26 cellular contexts compared by ENCODE assay signal in genomic region chr6:162626869-162627268, GRCh38.
"Had no signal": no experiment of that assay in that cellular context is flagged by ENCODE, and none has a peak within 500 bp of the region (broad histone marks: within the 10 kb centered on the region; RNA-seq: fewer than 3 reads in every experiment).

No MANE protein-coding gene starts in this region.

- ATAC-seq: effector memory CD8-positive, alpha-beta T cell; esophagus mucosa; gastrocnemius medialis; heart right ventricle; left cardiac atrium; left lung; left ventricle myocardium superior; lower lobe of right lung; mucosa of descending colon had no signal

- H3K4me3 ChIP-seq: colonic mucosa, esophagus squamous epithelium, gastrocnemius medialis, heart right ventricle, left lung, lower lobe of right lung, mucosa of descending colon had no signal

- FAIRE-seq: endometrium, islet of Langerhans, keratinocyte had no signal

- H3K4me1 ChIP-seq: colonic mucosa, left lung, lower lobe of right lung had no signal

- H3K9me3 ChIP-seq: colonic mucosa, gastrocnemius medialis, lower lobe of right lung had no signal

- DNase-seq: colonic mucosa; cortex of kidney; effector CD8-positive, alpha-beta T cell; effector memory CD8-positive, alpha-beta T cell; endodermal cell; erythroblast; esophagus squamous epithelium; foreskin fibroblast; foreskin melanocyte; gastrocnemius medialis; glutamatergic neuron; head of caudate nucleus; heart right ventricle; hippocampal formation; left cardiac atrium; left lung; left ventricle myocardium superior; lower lobe of right lung; mesenchymal stem cell; mucosa of descending colon; naive B cell had no signal

- H3K27me3 ChIP-seq: colonic mucosa, esophagus squamous epithelium, gastrocnemius medialis, heart right ventricle, left lung had no signal

- H3K27ac ChIP-seq: colonic mucosa, epithelial cell of prostate, esophagus squamous epithelium, gastrocnemius medialis, heart right ventricle, left lung, lower lobe of right lung had no signal

- H3K36me3 ChIP-seq: colonic mucosa, esophagus squamous epithelium, gastrocnemius medialis, heart right ventricle, left lung, lower lobe of right lung had no signal
